12 cellular contexts compared by ENCODE assay signal in the genomic region with DNA sequence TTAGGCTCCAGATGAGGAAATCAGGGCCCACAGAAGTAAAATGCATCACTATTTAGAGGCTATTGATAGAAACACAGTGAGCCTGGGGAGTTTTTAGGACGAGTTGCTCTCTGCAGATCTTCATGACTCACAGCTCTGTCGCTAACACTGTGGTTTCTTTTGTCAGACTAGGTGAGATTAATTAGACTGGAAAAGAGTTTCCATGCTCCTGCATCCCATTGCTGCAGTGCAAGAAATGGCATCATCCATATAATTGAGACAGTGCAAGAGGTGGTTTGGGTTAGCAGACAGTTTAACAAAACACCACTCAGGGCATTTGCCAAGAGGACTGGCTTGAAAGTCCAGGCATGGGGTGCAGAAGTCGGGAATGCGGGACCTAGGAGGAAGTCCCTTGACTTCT.
DNase-seq lines count a peak whose midpoint lies in the region; FAIRE-seq and TF ChIP-seq lines count a peak whose summit lies in the region.
"Had no signal": no experiment of that assay in that cellular context is flagged by ENCODE, and none has a peak within 500 bp of the region (broad histone marks: within the 10 kb centered on the region; RNA-seq: fewer than 3 reads in every experiment).

No MANE protein-coding gene starts in this region.

- TF ChIP-seq POLR2A in breast epithelium (IDR thresholded peaks at IDR 0.05) (no peak), adrenal gland (IDR thresholded peaks at IDR 0.05) (no peak)

- intact Hi-C loops in MCF 10A (cut with micrococcal nuclease) (no loop called here), breast epithelium (cut with DNase I; ENCODE audit: low total_unique reads) (no loop called here), adrenal gland (cut with DNase I) (no loop called here), colonic mucosa (cut with DNase I) (no loop called here)

- H3K9me3 ChIP-seq in breast epithelium (no peaks in the 10 kb centered on the region), adrenal gland (replicated peaks in 1 of 3) (no peaks in the 10 kb centered on the region), colonic mucosa (no peaks in the 10 kb centered on the region)

- TF ChIP-seq CTCF in MCF 10A (IDR thresholded peaks at IDR 0.05; ENCODE audit: unreplicated experiment) (no peak), breast epithelium (IDR thresholded peaks at IDR 0.05) (no peak), fibroblast of mammary gland (conservative IDR thresholded peaks at IDR 0.05; ENCODE audit: control insufficient read depth, insufficient read depth, low read depth, low read length) (no peak), adrenal gland (IDR thresholded peaks at IDR 0.05) (no peak), colonic mucosa (IDR thresholded peaks at IDR 0.05) (no peak)

- H3K4me1 ChIP-seq in breast epithelium (no peaks in the 10 kb centered on the region), adrenal gland (replicated peaks in 1 of 2) (no peaks in the 10 kb centered on the region), colonic mucosa (no peaks in the 10 kb centered on the region)

- POLR2A ChIA-PET in MCF 10A (lab: Yijun Ruan, JAX) = interaction anchor here (0.7 to 1.3 kb wide), 3 partner anchors 17 to 408 kb away, joined by 3 to 5 read pairs (median 3); no protein-coding TSS in a partner anchor

- no peak for FAIRE-seq in urothelium cell line (lab: Jason Lieb, UNC)

- no peaks in the 10 kb centered on the region for H3K27me3 Mint-ChIP-seq in MCF 10A (ENCODE audit: insufficient read depth, unreplicated experiment)

- BruUV-seq in MCF 10A (replicated peaks; lab: Mats Ljungman, UMichigan) = no TSS peak

- H3K9me3 Mint-ChIP-seq in MCF 10A (ENCODE audit: unreplicated experiment) = no peaks in the 10 kb centered on the region

- H3K27ac Mint-ChIP-seq in MCF 10A (ENCODE audit: low read depth, unreplicated experiment) = peak overlapping the region; percentile 16

- CTCF ChIA-PET in MCF 10A (lab: Yijun Ruan, JAX) = interaction anchor here (0.6 to 1.4 kb wide), 4 partner anchors 9 to 69 kb away, joined by 3 to 5 read pairs (median 4); no protein-coding TSS in a partner anchor

- 57 to 82% (median 75%) methylated on average over 4 of the region's 4 CpGs for WGBS in adrenal gland, 4 donors

- H3K27me3 ChIP-seq in breast epithelium = no peaks in the 10 kb centered on the region
- no peaks in the 10 kb centered on the region for H3K27me3 ChIP-seq in adrenal gland
- H3K27me3 ChIP-seq in colonic mucosa = no peaks in the 10 kb centered on the region

- H3K36me3 ChIP-seq in breast epithelium (no peaks in the 10 kb centered on the region), adrenal gland (replicated peaks in 1 of 2) (no peaks in the 10 kb centered on the region), colonic mucosa (no peaks in the 10 kb centered on the region)

- no peak overlapping the region for H3K9ac ChIP-seq in colonic mucosa (ENCODE audit: low read depth in 2 of 2, low read length in 2 of 2)

- H3K4me3 ChIP-seq in breast epithelium = no peak overlapping the region
- no peak overlapping the region for H3K4me3 ChIP-seq in fibroblast of mammary gland (ENCODE audit: control insufficient read depth, low read depth, low read length)
- H3K4me3 ChIP-seq in adrenal gland = no peak overlapping the region
- H3K4me3 ChIP-seq in colonic mucosa = no peak overlapping the region

- H3K4me3 Mint-ChIP-seq in MCF 10A (ENCODE audit: unreplicated experiment) = no peak overlapping the region

- DNase-seq in MCF 10A (ENCODE audit: unreplicated experiment) = peak; percentile 61
- no peak for DNase-seq in breast epithelium (ENCODE audit: low spot score in 2 of 2)
- peak; percentile 78 for DNase-seq in RPMI7951 (ENCODE audit: low read depth)
- peak; percentile 74 for DNase-seq in fibroblast of mammary gland (ENCODE audit: low read depth)
- peak; percentile 30 for DNase-seq in urothelium cell line (ENCODE audit: low spot score)
- no peak for DNase-seq in NCI-H524 treated with DMSO at 0.1 percent for 48 hours (lab: John Stamatoyannopoulos, UW)
- DNase-seq in adrenal gland = no peak
- DNase-seq in colonic mucosa = no peak
- DNase-seq: central memory CD4-positive, alpha-beta T cell; GF-D8; stimulated activated naive CD4-positive, alpha-beta T cell; SW 1271 had no signal

- H3K27ac ChIP-seq in breast epithelium = no peak overlapping the region
- H3K27ac ChIP-seq in adrenal gland = no peak overlapping the region
- no peak overlapping the region for H3K27ac ChIP-seq in colonic mucosa

- peaks cover 16% of the 10 kb centered on the region for H3K4me1 Mint-ChIP-seq in MCF 10A (ENCODE audit: insufficient read depth, unreplicated experiment)

- no peaks in the 10 kb centered on the region for H3K36me3 Mint-ChIP-seq in MCF 10A (ENCODE audit: insufficient read depth, unreplicated experiment)

Comparison
In these comparisons a context has a peak if more than half of its experiments do, and no peak if none do; other contexts are left out.
1. DNase-seq: peak in MCF 10A (single experiment), RPMI7951 (single experiment), fibroblast of mammary gland (single experiment) and urothelium cell line (single experiment); none in breast epithelium (0 of 2), NCI-H524 treated with DMSO at 0.1 percent for 48 hours (single experiment), adrenal gland (0 of 7) and colonic mucosa (single experiment).